In the genomic region with DNA sequence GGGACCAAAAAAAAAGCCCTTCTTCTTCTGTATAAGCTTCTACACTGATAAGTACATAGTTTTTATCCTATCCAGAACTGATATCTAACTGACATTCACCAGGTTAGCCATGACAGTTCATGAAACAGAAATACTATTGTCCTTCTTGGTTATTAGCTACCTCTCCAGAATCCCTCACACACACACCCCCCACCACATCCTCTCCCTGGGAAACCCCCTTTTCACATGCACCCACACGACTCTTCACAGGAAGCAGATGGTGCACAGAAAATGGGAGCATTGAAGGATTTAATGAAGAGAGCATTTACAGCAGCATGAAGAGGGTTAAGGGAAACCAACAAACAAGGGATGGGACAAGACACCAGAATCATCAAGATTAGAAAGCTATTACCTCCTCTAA, we compare ENCODE assay signal across 20 cellular contexts.
A peak's percentile ranks its signal among the peaks of the same experiment; 100 is the strongest.
DNase-seq lines count a peak whose midpoint lies in the region; ATAC-seq and TF ChIP-seq lines count a peak whose summit lies in the region.
"Had no signal": no experiment of that assay in that cellular context is flagged by ENCODE, and none has a peak within 500 bp of the region (broad histone marks: within the 10 kb centered on the region; RNA-seq: fewer than 3 reads in every experiment).

No MANE protein-coding gene starts in this region.

- ATAC-seq in GM19328 (IDR thresholded peaks at IDR 0.05; ENCODE audit: unreplicated experiment): peak; percentile 50
- peak; percentile 54 for ATAC-seq in HG02678 (IDR thresholded peaks at IDR 0.05; ENCODE audit: unreplicated experiment)
- peak; percentile 80 for ATAC-seq in HG03432 (IDR thresholded peaks at IDR 0.05; ENCODE audit: unreplicated experiment)
- ATAC-seq in HG03439 (IDR thresholded peaks at IDR 0.05; ENCODE audit: unreplicated experiment): no peak
- ATAC-seq: stimulated activated effector memory CD8-positive, alpha-beta T cell treated with anti-CD3 and anti-CD28 coated beads, Interleukin-12 subunit alpha, Interleukin-12 subunit beta, amount 100 ng/mL, for 72 hours had no signal

- no peak overlapping the region for H3K27ac ChIP-seq in dorsolateral prefrontal cortex
- H3K27ac ChIP-seq: adrenal gland, parathyroid adenoma had no signal

- H3K27me3 ChIP-seq in dorsolateral prefrontal cortex: peaks cover 0 to 8% (median 0%) of the 10 kb centered on the region in 45 donors
- H3K27me3 ChIP-seq: adrenal gland had no signal

- H3K4me3 ChIP-seq in GM12865 (ENCODE audit: low read depth, low read length) (no peak overlapping the region), dorsolateral prefrontal cortex (no peak overlapping the region)
- H3K4me3 ChIP-seq: adrenal gland, smooth muscle cell had no signal

- intact Hi-C loops in dorsolateral prefrontal cortex (cut with DNase I): no loop called here

- peak; percentile 63 for DNase-seq in GM12865 (ENCODE audit: low read depth)
- no peak for DNase-seq in anterior cingulate cortex (lab: John Stamatoyannopoulos, UW)
- no peak for DNase-seq in dorsolateral prefrontal cortex
- no peak for DNase-seq in stimulated activated naive CD4-positive, alpha-beta T cell treated with Interleukin-2 at 50 U/mL for 16 hours (lab: John Stamatoyannopoulos, UW)
- DNase-seq: activated CD4-positive, alpha-beta memory T cell treated with anti-CD3 and anti-CD28 coated beads for 36 hours; adrenal gland; CD8-positive, alpha-beta memory T cell; endodermal cell; HFFc6; IMR-90; NCI-H1048; NCI-H748 treated with DMSO at 0.1 percent for 48 hours; trophoblast cell had no signal

- TF ChIP-seq CTCF in GM12865 (IDR thresholded peaks at IDR 0.05; ENCODE audit: insufficient read depth, low read depth, low read length, missing control alignments) (no peak), dorsolateral prefrontal cortex (IDR thresholded peaks at IDR 0.05 in 54 of 56, conservative IDR thresholded peaks at IDR 0.05 in 2 of 56; ENCODE audit: low read depth in 1 of 56, partially characterized antibody in 56 of 56) (no peak)
